Comparison of ENCODE assay signal across 19 cellular contexts in genomic region chr16:83913234-83913633, GRCh38. TPM values are rescaled to one million over a fixed set of nuclear protein-coding genes. Genes with fewer than 3 reads are reported as not detected.
DNase-seq lines count a peak whose midpoint lies in the region; ATAC-seq and TF ChIP-seq lines count a peak whose summit lies in the region.
"Had no signal": no experiment of that assay in that cellular context is flagged by ENCODE, and none has a peak within 500 bp of the region (broad histone marks: within the 10 kb centered on the region; RNA-seq: fewer than 3 reads in every experiment).

No MANE protein-coding gene starts in this region.

- no peaks in the 10 kb centered on the region for H3K9me3 ChIP-seq in esophagus muscularis mucosa
- H3K9me3 ChIP-seq: neutrophil, transverse colon had no signal

- TF ChIP-seq CTCF in esophagus muscularis mucosa (IDR thresholded peaks at IDR 0.05) (no peak), glutamatergic neuron (IDR thresholded peaks at IDR 0.05; ENCODE audit: partially characterized antibody, unreplicated experiment) (no peak)

- H3K4me1 Mint-ChIP-seq in glutamatergic neuron (ENCODE audit: low read depth, unreplicated experiment), result peaks cover 10% of the 10 kb centered on the region

- H3K27ac ChIP-seq in esophagus muscularis mucosa (replicated peaks in 1 of 4), result peak overlapping the region; percentile 59 to 82 (median 76)
- H3K27ac ChIP-seq: neutrophil, transverse colon had no signal

- intact Hi-C loops in esophagus muscularis mucosa (cut with DNase I) (no loop called here), left colon (cut with DNase I, micrococcal nuclease) (no loop called here), posterior vena cava (cut with DNase I) (no loop called here)

- ATAC-seq in left colon, result peak; percentile 38
- ATAC-seq: K562; stimulated activated naive CD8-positive, alpha-beta T cell treated with anti-CD3 and anti-CD28 coated beads, Interleukin-15, Interleukin-2, amounts not matched to agents 100 U/mL and 50 U/mL, for 24 hours had no signal

- peaks cover 15 to 17% (median 16%) of the 10 kb centered on the region in 4 donors for H3K4me1 ChIP-seq in esophagus muscularis mucosa
- H3K4me1 ChIP-seq: transverse colon had no signal

- no peak for TF ChIP-seq POLR2A in esophagus muscularis mucosa (IDR thresholded peaks at IDR 0.05; ENCODE audit: low read depth)

- H3K9me3 Mint-ChIP-seq in glutamatergic neuron (ENCODE audit: unreplicated experiment), result peaks cover 12% of the 10 kb centered on the region
- H3K9me3 Mint-ChIP-seq: activated naive CD4-positive, alpha-beta T cell treated with anti-CD3 and anti-CD28 coated beads for 36 hours had no signal

- no peak overlapping the region for H3K4me3 ChIP-seq in esophagus muscularis mucosa
- H3K4me3 ChIP-seq: K562, transverse colon had no signal

- no peak for TF ChIP-seq EP300 in esophagus muscularis mucosa (IDR thresholded peaks at IDR 0.05)

- no peak overlapping the region for H3K27ac Mint-ChIP-seq in glutamatergic neuron (ENCODE audit: unreplicated experiment)
- H3K27ac Mint-ChIP-seq: activated naive CD4-positive, alpha-beta T cell treated with anti-CD3 and anti-CD28 coated beads for 36 hours; CD4-positive, CD25-positive, alpha-beta regulatory T cell had no signal

- H3K27me3 ChIP-seq in esophagus muscularis mucosa, result no peaks in the 10 kb centered on the region
- H3K27me3 ChIP-seq: neutrophil, transverse colon had no signal

- H3K4me3 Mint-ChIP-seq in glutamatergic neuron (ENCODE audit: unreplicated experiment), result no peak overlapping the region
- H3K4me3 Mint-ChIP-seq: activated naive CD4-positive, alpha-beta T cell treated with anti-CD3 and anti-CD28 coated beads for 36 hours; CD4-positive, CD25-positive, alpha-beta regulatory T cell had no signal

- peaks cover 15% of the 10 kb centered on the region for H3K27me3 Mint-ChIP-seq in glutamatergic neuron (ENCODE audit: unreplicated experiment)
- H3K27me3 Mint-ChIP-seq: CD4-positive, CD25-positive, alpha-beta regulatory T cell had no signal

- H3K36me3 Mint-ChIP-seq in glutamatergic neuron (ENCODE audit: unreplicated experiment), result peaks cover 18% of the 10 kb centered on the region

- H3K36me3 ChIP-seq in esophagus muscularis mucosa, result peaks cover 73 to 100% (median 87%) of the 10 kb centered on the region in 4 donors

- DNase-seq in LHCN-M2 (ENCODE audit: low read depth) (peak; percentile 71), esophagus muscularis mucosa (ENCODE audit: extremely low spot score) (no peak), left colon (no peak), posterior vena cava (ENCODE audit: low spot score) (peak; percentile 56), SKM-1 treated with dmso at 0.1 percent for 144 hours (lab: John Stamatoyannopoulos, UW; ENCODE audit: unreplicated experiment) (no peak), DMS153 (lab: John Stamatoyannopoulos, UW) (no peak), CD1c-positive myeloid dendritic cell (ENCODE audit: extremely low spot score) (no peak), glutamatergic neuron (no peak)
- DNase-seq: activated naive CD4-positive, alpha-beta T cell treated with anti-CD3 and anti-CD28 coated beads for 36 hours; CD4-positive, CD25-positive, alpha-beta regulatory T cell; erythroblast; NCI-H2029; NCI-H446 treated with DMSO at 0.1 percent for 48 hours; SHP77; stimulated activated naive CD8-positive, alpha-beta T cell treated with anti-CD3 and anti-CD28 coated beads, Interleukin-15, Interleukin-2, amounts not matched to agents 100 U/mL and 50 U/mL, for 24 hours; transverse colon had no signal

- WGBS in esophagus muscularis mucosa, result 44% methylated on average over 17 of the region's 17 CpGs

RNA-seq across cellular contexts. Expression of gene MLYCD, which starts 14.3 kb away (rescaled TPM):
- 2.4 and 2.7 TPM in 2 replicates for total RNA-seq in LHCN-M2 (2014; rRNA removed)
- polyA plus RNA-seq in LHCN-M2 (2012), result 2.3 TPM
- total RNA-seq in esophagus muscularis mucosa, result 10 to 100 TPM in 2 of 4 donors, 1 to 10 TPM in 2; 9.6 to 15.8 (median 12.3) TPM
- total RNA-seq in left colon, result 1 to 10 TPM; 8.7 to 9.8 TPM
- total RNA-seq in posterior vena cava, result 1 to 10 TPM; 5.5 TPM
- total RNA-seq in glutamatergic neuron (ENCODE audit: unreplicated experiment), result 9.5 TPM

RNA-seq across cellular contexts. Expression of gene OSGIN1, which starts 39.8 kb away (rescaled TPM):
- total RNA-seq in LHCN-M2 (2014; rRNA removed) (5.8 and 6.5 TPM in 2 replicates), esophagus muscularis mucosa (10 to 100 TPM in 3 of 4 donors, 1 to 10 TPM in 1; 7.1 to 17.6 (median 13.8) TPM), left colon (10 to 100 TPM; 14.5 to 14.7 TPM), posterior vena cava (1 to 10 TPM; 6.2 to 6.8 TPM), glutamatergic neuron (ENCODE audit: unreplicated experiment) (not detected)
- 15.1 TPM for polyA plus RNA-seq in LHCN-M2 (2012)

RNA-seq across cellular contexts. Expression of gene NECAB2, which starts 54.8 kb away (rescaled TPM):
- total RNA-seq in LHCN-M2 (2014; rRNA removed) (not detected in 2 replicates), esophagus muscularis mucosa (not detected), left colon (1 to 10 TPM in 1 of 2 donors, under 1 TPM in 1; 0.24 to 1.0 TPM), posterior vena cava (1 to 10 TPM in 1 of 2 donors, under 1 TPM in 1; 0.71 to 3.0 TPM), glutamatergic neuron (ENCODE audit: unreplicated experiment) (112 TPM)
- polyA plus RNA-seq in LHCN-M2 (2012), result 0.18 TPM
- total RNA-seq: activated naive CD4-positive, alpha-beta T cell treated with anti-CD3 and anti-CD28 coated beads for 36 hours; CD4-positive, CD25-positive, alpha-beta regulatory T cell; K562; T-helper 1 cell treated with Interleukin-12 subunit alpha and Interleukin-12 subunit beta and Interleukin-4 antibody, amounts not matched to agents 30 ng/mL and 1 ng/mL, for 36 hours had no signal
- polyA plus RNA-seq: CD4-positive, CD25-positive, alpha-beta regulatory T cell had no signal

Comparison
In these comparisons a context has a peak if more than half of its experiments do, and no peak if none do; other contexts are left out.
1. DNase-seq: peak in LHCN-M2 (single experiment) and posterior vena cava (single experiment); none in esophagus muscularis mucosa (single experiment), left colon (0 of 2), SKM-1 treated with dmso at 0.1 percent for 144 hours (single experiment), DMS153 (single experiment), CD1c-positive myeloid dendritic cell (single experiment) and glutamatergic neuron (single experiment).
2. RNA of gene NECAB2, which starts 54.8 kb away (total RNA-seq): 112 TPM in glutamatergic neuron (single experiment); 0.71 to 3.0 TPM in posterior vena cava, 0.24 to 1.0 TPM in left colon, not detected in LHCN-M2 and not detected in esophagus muscularis mucosa; every median in the first group is over 10 times any median in the second.